Comparison of ENCODE assay signal across 8 cellular contexts in genomic region chr10:93701903-93702277, GRCh38. TPM values are rescaled to one million over a fixed set of nuclear protein-coding genes. Genes with fewer than 3 reads are reported as not detected.
DNase-seq lines count a peak whose midpoint lies in the region; ATAC-seq and TF ChIP-seq lines count a peak whose summit lies in the region.

No MANE protein-coding gene starts in this region.

- BruUV-seq in Calu3 (replicated peaks; lab: Mats Ljungman, UMichigan) = no TSS peak

- no peak overlapping the region for H3K4me3 Mint-ChIP-seq in Calu3 (ENCODE audit: low read depth, unreplicated experiment)

- no peaks in the 10 kb centered on the region for H3K4me1 Mint-ChIP-seq in Calu3 (ENCODE audit: low read depth, unreplicated experiment)

- CTCF ChIA-PET in Calu3 (lab: Charles Lee) = interaction anchor here (0.7 to 1.1 kb wide), 4 partner anchors 51 to 742 kb away, joined by 3 to 6 read pairs (median 3); no protein-coding TSS in a partner anchor

- TF ChIP-seq CTCF in WERI-Rb-1 (IDR thresholded peaks at IDR 0.05; ENCODE audit: low read depth, low read length) = no peak
- no peak for TF ChIP-seq CTCF in foreskin fibroblast (IDR thresholded peaks at IDR 0.05; ENCODE audit: low read depth, low read length)
- TF ChIP-seq CTCF in retinal pigment epithelial cell (conservative IDR thresholded peaks at IDR 0.05; ENCODE audit: low read depth, low read length) = no peak
- TF ChIP-seq CTCF in Calu3 (IDR thresholded peaks at IDR 0.05; ENCODE audit: unreplicated experiment) = no peak

- intact Hi-C loops in Calu3 (cut with micrococcal nuclease; ENCODE audit: unreplicated experiment) = loop anchor here (2.0 kb wide), 1 partner anchor 115 kb away; no protein-coding TSS in a partner anchor

- H3K27me3 Mint-ChIP-seq in Calu3 (ENCODE audit: unreplicated experiment) = peaks cover under 1% of the 10 kb centered on the region

- no peaks in the 10 kb centered on the region for H3K27me3 ChIP-seq in WERI-Rb-1 (ENCODE audit: insufficient read depth, low read depth, severe bottlenecking)

- H3K4me3 ChIP-seq in WERI-Rb-1 (ENCODE audit: low read depth, low read length) (peak overlapping the region; percentile 83), foreskin fibroblast (ENCODE audit: low read depth in 1 of 2, low read length in 2 of 2) (peak overlapping the region; percentile 77 to 84), retinal pigment epithelial cell (ENCODE audit: low read length) (peak overlapping the region; percentile 75)

- H3K27ac ChIP-seq in WERI-Rb-1 = peak overlapping the region; percentile 82

- peaks cover 6% of the 10 kb centered on the region for H3K36me3 ChIP-seq in WERI-Rb-1

- no peaks in the 10 kb centered on the region for H3K36me3 Mint-ChIP-seq in Calu3 (ENCODE audit: insufficient read depth, unreplicated experiment)

- no peak overlapping the region for H3K27ac Mint-ChIP-seq in Calu3 (ENCODE audit: unreplicated experiment)

- DNase-seq in COLO829 (ENCODE audit: low spot score) (peak; percentile 8), WERI-Rb-1 (peak; percentile 11), foreskin fibroblast (peak; percentile 12 to 50), retinal pigment epithelial cell (ENCODE audit: low read depth) (no peak), NCI-H446 (lab: John Stamatoyannopoulos, UW) (no peak), Calu3 (no peak)

- ATAC-seq in GM19372 (IDR thresholded peaks at IDR 0.05; ENCODE audit: low read depth, unreplicated experiment) (peak; percentile 24), HG03432 (IDR thresholded peaks at IDR 0.05; ENCODE audit: unreplicated experiment) (peak; percentile 28)

- no peaks in the 10 kb centered on the region for H3K9me3 ChIP-seq in WERI-Rb-1 (ENCODE audit: severe bottlenecking)

- H3K9me3 Mint-ChIP-seq in Calu3 (ENCODE audit: low read depth, unreplicated experiment) = no peaks in the 10 kb centered on the region

RNA-seq across cellular contexts. Expression of gene FRA10AC1, which starts 0.5 kb away (rescaled TPM):
- 6.5 and 7.6 TPM in 2 replicates for total RNA-seq in Calu3 (2022)

RNA-seq across cellular contexts. Expression of gene LGI1, which starts 55.8 kb away (rescaled TPM):
- not detected in 2 replicates for total RNA-seq in Calu3 (2022)

Comparison
In these comparisons a context has a peak if more than half of its experiments do, and no peak if none do; other contexts are left out.
1. DNase-seq: peak in COLO829 (single experiment), WERI-Rb-1 (single experiment) and foreskin fibroblast (2 of 2); none in retinal pigment epithelial cell (single experiment), NCI-H446 (0 of 2) and Calu3 (single experiment).
2. Peak in every context shown above with its lines, with median percentiles within 50 percentile points of each other: H3K4me3 ChIP-seq.